Comparison of ENCODE assay signal across 11 cellular contexts in genomic region chr13:39379118-39379517, GRCh38.
A peak's percentile ranks its signal among the peaks of the same experiment; 100 is the strongest.
DNase-seq lines count a peak whose midpoint lies in the region; ATAC-seq and TF ChIP-seq lines count a peak whose summit lies in the region.
"Had no signal": no experiment of that assay in that cellular context is flagged by ENCODE, and none has a peak within 500 bp of the region (broad histone marks: within the 10 kb centered on the region; RNA-seq: fewer than 3 reads in every experiment).

No MANE protein-coding gene starts in this region.

- intact Hi-C loops in sigmoid colon (cut with DNase I) = no loop called here

- H3K4me3 ChIP-seq in MG63 (no peak overlapping the region), sigmoid colon (no peak overlapping the region)

- H3K27me3 ChIP-seq in MG63 (no peaks in the 10 kb centered on the region), sigmoid colon (no peaks in the 10 kb centered on the region)

- TF ChIP-seq EP300 in sigmoid colon (IDR thresholded peaks at IDR 0.05) = no peak

- TF ChIP-seq CTCF in sigmoid colon (IDR thresholded peaks at IDR 0.05) = no peak

- DNase-seq in SK-N-DZ (ENCODE audit: low spot score) (peak; percentile 25), MG63 (no peak), sigmoid colon (no peak), KG1 (lab: John Stamatoyannopoulos, UW) (no peak), SKM-1 (lab: John Stamatoyannopoulos, UW; ENCODE audit: unreplicated experiment) (no peak)
- DNase-seq: CD8-positive, alpha-beta T cell; NCI-H2081 treated with DMSO at 0.1 percent for 48 hours had no signal

- H3K4me1 ChIP-seq in sigmoid colon = peaks cover 0 to 5% (median 2%) of the 10 kb centered on the region in 4 donors

- H3K27ac ChIP-seq in sigmoid colon = no peak overlapping the region
- H3K27ac ChIP-seq: VCaP had no signal

- H3K9me3 ChIP-seq in MG63 = no peaks in the 10 kb centered on the region
- H3K9me3 ChIP-seq in sigmoid colon = no peaks in the 10 kb centered on the region

- no peak for TF ChIP-seq POLR2A in sigmoid colon (IDR thresholded peaks at IDR 0.05)

- peaks cover 3% of the 10 kb centered on the region; the same call in 1 of the 2 replicates for H3K36me3 ChIP-seq in MG63
- H3K36me3 ChIP-seq in sigmoid colon = no peaks in the 10 kb centered on the region

- ATAC-seq in GM18867 (IDR thresholded peaks at IDR 0.05; ENCODE audit: unreplicated experiment) (peak; percentile 97), GM21423 (IDR thresholded peaks at IDR 0.05; ENCODE audit: unreplicated experiment) (peak; percentile 97), HG03039 (IDR thresholded peaks at IDR 0.05; ENCODE audit: unreplicated experiment) (peak; percentile 77)
- ATAC-seq: CD8-positive, alpha-beta T cell had no signal

- 63 to 66% methylated on average over 2 of the region's 2 CpGs for WGBS in sigmoid colon, 2 donors
